Comparison of ENCODE assay signal across 19 cellular contexts in genomic region chr17:10103712-10104111, GRCh38.
DNase-seq lines count a peak whose midpoint lies in the region; ATAC-seq and TF ChIP-seq lines count a peak whose summit lies in the region.
"Had no signal": no experiment of that assay in that cellular context is flagged by ENCODE, and none has a peak within 500 bp of the region (broad histone marks: within the 10 kb centered on the region; RNA-seq: fewer than 3 reads in every experiment).

No MANE protein-coding gene starts in this region.

- H2AFZ ChIP-seq in DND-41 (ENCODE audit: low read depth, low read length): no peak overlapping the region

- POLR2A ChIA-PET in CD4-positive, alpha-beta T cell (lab: Charles Lee): no interaction called here
- POLR2A ChIA-PET in naive thymus-derived CD8-positive, alpha-beta T cell (lab: Charles Lee): no interaction called here

- no peaks in the 10 kb centered on the region for H3K4me1 ChIP-seq in DND-41 (ENCODE audit: insufficient read depth, low read length)
- H3K4me1 ChIP-seq: Caco-2 had no signal

- DNase-seq in CD4-positive, alpha-beta T cell: no peak
- DNase-seq in DND-41 (no peak), NCI-H1930 (lab: John Stamatoyannopoulos, UW) (no peak), DMS53 (lab: John Stamatoyannopoulos, UW) (no peak)
- no peak for DNase-seq in effector memory CD8-positive, alpha-beta T cell
- DNase-seq in naive thymus-derived CD8-positive, alpha-beta T cell: no peak
- DNase-seq in stimulated activated CD4-positive, alpha-beta T cell treated with anti-CD3 and anti-CD28 coated beads, Interleukin-2, amount 100 ng/mL, for 48 hours: no peak
- DNase-seq: AML-193; Caco-2; Calu3; CD4-positive, alpha-beta memory T cell; DMS79; GF-D8 had no signal

- H3K27me3 Mint-ChIP-seq in CD4-positive, alpha-beta T cell: peaks cover 7% of the 10 kb centered on the region
- H3K27me3 Mint-ChIP-seq in effector memory CD8-positive, alpha-beta T cell: no peaks in the 10 kb centered on the region
- H3K27me3 Mint-ChIP-seq in naive thymus-derived CD8-positive, alpha-beta T cell: peaks cover 0 to 21% (median 7%) of the 10 kb centered on the region in 5 donors

- H3K27ac ChIP-seq in CD4-positive, alpha-beta T cell (ENCODE audit: low read depth, low read length): no peak overlapping the region
- H3K27ac ChIP-seq in DND-41 (ENCODE audit: low read length): no peak overlapping the region
- H3K27ac ChIP-seq: 22Rv1, A549, C4-2B had no signal

- no peaks in the 10 kb centered on the region for H3K9me3 Mint-ChIP-seq in CD4-positive, alpha-beta T cell
- no peaks in the 10 kb centered on the region for H3K9me3 Mint-ChIP-seq in effector memory CD8-positive, alpha-beta T cell
- no peaks in the 10 kb centered on the region for H3K9me3 Mint-ChIP-seq in naive thymus-derived CD8-positive, alpha-beta T cell

- no peaks in the 10 kb centered on the region for H3K27me3 ChIP-seq in CD4-positive, alpha-beta T cell (ENCODE audit: control insufficient read depth, insufficient read depth, low read length)
- H3K27me3 ChIP-seq in DND-41 (ENCODE audit: insufficient read depth, low read length, poor library complexity): no peaks in the 10 kb centered on the region
- H3K27me3 ChIP-seq: BLaER1 treated with 17β-estradiol and CSF1 and Interleukin-3, amounts not matched to agents 10 nM and 100 nM had no signal

- no peak overlapping the region for H3K4me3 ChIP-seq in DND-41 (ENCODE audit: low read depth in 1 of 2, low read length in 2 of 2)
- H3K4me3 ChIP-seq: A549; BLaER1 treated with 17β-estradiol and CSF1 and Interleukin-3, amounts not matched to agents 10 nM and 100 nM had no signal

- H3K36me3 ChIP-seq in DND-41 (ENCODE audit: insufficient read depth, low read length): no peaks in the 10 kb centered on the region

- no peak for TF ChIP-seq CTCF in CD4-positive, alpha-beta T cell (IDR thresholded peaks at IDR 0.05)
- no peak for TF ChIP-seq CTCF in DND-41 (IDR thresholded peaks at IDR 0.05; ENCODE audit: borderline replicate concordance, extremely low read depth, low read length, poor library complexity, severe bottlenecking)

- no peak overlapping the region for H3K4me3 Mint-ChIP-seq in CD4-positive, alpha-beta T cell
- H3K4me3 Mint-ChIP-seq in effector memory CD8-positive, alpha-beta T cell: no peak overlapping the region
- no peak overlapping the region for H3K4me3 Mint-ChIP-seq in naive thymus-derived CD8-positive, alpha-beta T cell
- H3K4me3 Mint-ChIP-seq: B cell; CD4-positive, alpha-beta memory T cell had no signal

- H3K9ac ChIP-seq in DND-41 (ENCODE audit: low read depth, low read length): no peak overlapping the region
- H3K9ac ChIP-seq: BLaER1 treated with 17β-estradiol and CSF1 and Interleukin-3, amounts not matched to agents 10 nM and 100 nM had no signal

- H4K20me1 ChIP-seq in DND-41 (ENCODE audit: insufficient read depth, low read length): 0 out of 2 replicates have a peak, but pooled peaks cover 3% of the 10 kb centered on the region

- no peaks in the 10 kb centered on the region for H3K79me2 ChIP-seq in DND-41 (ENCODE audit: insufficient read depth, low read length)

- peak; percentile 57 for ATAC-seq in CD4-positive, alpha-beta T cell (ENCODE audit: poor library complexity)
- ATAC-seq in DND-41 (ENCODE audit: insufficient read depth, low read depth) (peak; percentile 53; the same call in 2 of the 3 replicates), HG03378 (IDR thresholded peaks at IDR 0.05; ENCODE audit: unreplicated experiment) (no peak)
- peak; percentile 62 for ATAC-seq in effector memory CD8-positive, alpha-beta T cell (replicated peaks)
- peak; percentile 57 to 73 for ATAC-seq in naive thymus-derived CD8-positive, alpha-beta T cell
- ATAC-seq: A549 had no signal

- H3K27ac Mint-ChIP-seq in CD4-positive, alpha-beta T cell: no peak overlapping the region
- H3K27ac Mint-ChIP-seq in effector memory CD8-positive, alpha-beta T cell: no peak overlapping the region
- no peak overlapping the region for H3K27ac Mint-ChIP-seq in naive thymus-derived CD8-positive, alpha-beta T cell
- H3K27ac Mint-ChIP-seq: B cell; CD4-positive, alpha-beta memory T cell had no signal

- intact Hi-C loops in CD4-positive, alpha-beta T cell (cut with DNase I, micrococcal nuclease): no loop called here

- no peak overlapping the region for H3K4me2 ChIP-seq in DND-41 (ENCODE audit: insufficient read depth, low read length)
- H3K4me2 ChIP-seq: A549 had no signal

- H3K36me3 Mint-ChIP-seq in CD4-positive, alpha-beta T cell (ENCODE audit: low read depth): no peaks in the 10 kb centered on the region
- H3K36me3 Mint-ChIP-seq in effector memory CD8-positive, alpha-beta T cell (ENCODE audit: insufficient read depth): peaks cover 4% of the 10 kb centered on the region
- H3K36me3 Mint-ChIP-seq in naive thymus-derived CD8-positive, alpha-beta T cell: no peaks in the 10 kb centered on the region
- H3K36me3 Mint-ChIP-seq: CD4-positive, alpha-beta memory T cell had no signal

- H3K9me3 ChIP-seq in CD4-positive, alpha-beta T cell (ENCODE audit: control insufficient read depth, low read length): no peaks in the 10 kb centered on the region
- no peaks in the 10 kb centered on the region for H3K9me3 ChIP-seq in DND-41 (ENCODE audit: insufficient read depth, low read length, severe bottlenecking)
- H3K9me3 ChIP-seq: A549, Caco-2 had no signal

- CTCF ChIA-PET in CD4-positive, alpha-beta T cell (lab: Charles Lee): no interaction called here

- no peaks in the 10 kb centered on the region for H3K4me1 Mint-ChIP-seq in CD4-positive, alpha-beta T cell (ENCODE audit: low read depth)
- H3K4me1 Mint-ChIP-seq in effector memory CD8-positive, alpha-beta T cell (ENCODE audit: low read depth in 2 of 2): peaks cover 21 to 33% of the 10 kb centered on the region in 2 donors
- H3K4me1 Mint-ChIP-seq in naive thymus-derived CD8-positive, alpha-beta T cell: peaks cover 9 to 12% (median 10%) of the 10 kb centered on the region in 4 donors
